ENCODE assay signal across 8 cellular contexts in the genomic region with DNA sequence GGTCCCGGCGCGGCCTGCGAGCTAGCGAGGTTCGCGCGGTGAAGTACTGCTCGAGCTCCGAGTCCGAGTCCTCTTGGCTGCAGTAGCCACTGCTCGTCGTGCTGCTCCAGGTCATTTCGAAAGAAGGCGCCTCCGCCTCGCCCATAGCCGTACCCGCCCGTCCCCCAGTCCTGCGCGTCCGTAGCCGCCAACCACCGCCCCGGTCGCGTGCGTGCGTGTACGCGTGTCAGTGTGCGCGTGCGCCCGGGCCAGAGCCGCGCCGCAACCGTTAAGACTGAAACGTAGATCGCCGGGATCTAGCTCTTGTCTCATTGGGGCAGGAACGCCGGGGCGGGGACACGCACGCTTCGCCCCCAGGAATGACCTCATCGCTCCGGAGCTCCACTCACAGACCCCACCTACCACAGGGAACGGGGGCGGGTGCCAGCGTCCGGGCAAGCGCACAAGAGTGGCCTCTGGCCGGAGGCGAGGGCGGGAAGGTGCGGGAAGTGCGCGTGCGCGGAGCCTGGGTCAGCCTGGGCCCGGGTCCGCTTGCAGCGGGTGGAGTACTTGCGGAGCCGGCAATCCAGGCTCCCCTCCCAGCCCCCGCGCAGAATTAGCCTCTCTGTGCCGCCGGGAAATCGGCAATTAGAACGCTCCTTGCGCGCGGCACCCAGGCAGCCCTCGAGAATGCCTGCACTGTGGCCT. TPM values are rescaled to one million over a fixed set of nuclear protein-coding genes. Genes with fewer than 3 reads are reported as not detected.
DNase-seq lines count a peak whose midpoint lies in the region; TF ChIP-seq lines count a peak whose summit lies in the region.

No MANE protein-coding gene starts in this region.

- H3K9me3 ChIP-seq in HAP-1 (no peaks in the 10 kb centered on the region), MG63 (no peaks in the 10 kb centered on the region), stomach (no peaks in the 10 kb centered on the region)

- TF ChIP-seq EP300 in stomach (IDR thresholded peaks at IDR 0.05), result peak; percentile 10

- no peak for TF ChIP-seq CTCF in neural crest cell (conservative IDR thresholded peaks at IDR 0.05)
- TF ChIP-seq CTCF in stomach (IDR thresholded peaks at IDR 0.05), result no peak

- intact Hi-C loops in stomach (cut with DNase I; ENCODE audit: low total_unique reads), result no loop called here

- peak overlapping the region; percentile 87 for H3K4me3 ChIP-seq in HAP-1
- H3K4me3 ChIP-seq in MG63, result peak overlapping the region; percentile 87
- peak overlapping the region; percentile 63 to 92 (median 68) for H3K4me3 ChIP-seq in stomach

- H3K27ac ChIP-seq in stomach, result peak overlapping the region; percentile 96 to 99 (median 96)

- peak overlapping the region; percentile 99 for H3K27ac Mint-ChIP-seq in neural crest cell (ENCODE audit: unreplicated experiment)

- H3K9me3 Mint-ChIP-seq in neural crest cell, result no peaks in the 10 kb centered on the region

- peak overlapping the region; percentile 96 for H3K4me3 Mint-ChIP-seq in neural crest cell

- peaks cover 24% of the 10 kb centered on the region for H3K4me1 ChIP-seq in HAP-1
- H3K4me1 ChIP-seq in stomach, result peaks cover 66 to 88% (median 80%) of the 10 kb centered on the region in 4 donors

- DNase-seq in G401 (ENCODE audit: low spot score) (peak; percentile 99), HAP-1 (ENCODE audit: low spot score in 2 of 2) (peak; percentile 97 to 100), MG63 (peak; percentile 98), SHP77 (lab: John Stamatoyannopoulos, UW) (peak; percentile 96 to 98), activated gamma-delta T cell (lab: John Stamatoyannopoulos, UW) (peak; percentile 88), fibroblast of the conjunctiva (ENCODE audit: low read depth) (peak; percentile 99), neural crest cell (ENCODE audit: low read depth, low spot score) (peak; percentile 97), stomach (peak; percentile 100)

- WGBS in stomach, 5 donors, result 0 to 2% (median 1%) methylated on average over 29 to 79 of the region's 79 CpGs

- H3K4me1 Mint-ChIP-seq in neural crest cell, result peaks cover 40% of the 10 kb centered on the region

- H3K27me3 ChIP-seq in HAP-1 (ENCODE audit: low read depth), result no peaks in the 10 kb centered on the region
- no peaks in the 10 kb centered on the region for H3K27me3 ChIP-seq in MG63
- no peaks in the 10 kb centered on the region for H3K27me3 ChIP-seq in stomach

- no peaks in the 10 kb centered on the region for H3K36me3 Mint-ChIP-seq in neural crest cell (ENCODE audit: low read depth)

- TF ChIP-seq POLR2A in stomach (IDR thresholded peaks at IDR 0.05), result peak in 2 of 4 donors; percentile 81 to 89

- H3K36me3 ChIP-seq in HAP-1 (replicated peaks), result peaks cover 23% of the 10 kb centered on the region
- peaks cover 24% of the 10 kb centered on the region for H3K36me3 ChIP-seq in MG63
- peaks cover 2 to 12% (median 3%) of the 10 kb centered on the region in 4 donors for H3K36me3 ChIP-seq in stomach

- peaks cover 38% of the 10 kb centered on the region for H3K27me3 Mint-ChIP-seq in neural crest cell (ENCODE audit: low read depth)

- in situ Hi-C loops in G401 (cut with HindIII; ENCODE audit: low sequenced_read_pairs) (no loop called here), HAP-1 (cut with MboI; ENCODE audit: low sequenced_read_pairs) (no loop called here)

RNA-seq across cellular contexts. Expression of gene RASSF1, which starts 3.3 kb away (rescaled TPM):
- total RNA-seq in G401 (2014; rRNA removed; shearing (Covaris generic)), result 23.2 and 31.8 TPM in 2 replicates
- 17.5 and 42.0 TPM in 2 replicates for total RNA-seq in MG63 (2014; rRNA removed; shearing (Covaris generic); ENCODE audit: low replicate concordance)
- total RNA-seq in neural crest cell, result 15.1 and 16.8 TPM in 2 replicates
- 10 to 100 TPM; 16.5 to 33.2 (median 22.6) TPM for total RNA-seq in stomach
- 10 to 100 TPM; 27.8 to 37.3 (median 29.6) TPM for polyA plus RNA-seq in stomach

RNA-seq across cellular contexts. Expression of gene ZMYND10, which starts 8.2 kb away (rescaled TPM):
- 10.1 TPM in 1 of 2 replicates, not detected in the other for total RNA-seq in G401 (2014; rRNA removed; shearing (Covaris generic))
- total RNA-seq in MG63 (2014; rRNA removed; shearing (Covaris generic); ENCODE audit: low replicate concordance), result 0.43 TPM in 1 of 2 replicates, not detected in the other
- total RNA-seq in neural crest cell, result 2.3 and 2.5 TPM in 2 replicates
- 10 to 100 TPM in 1 of 5 donors, under 1 TPM in 3, not detected in 1; 0.87 to 61.4 (median 0.91) TPM for total RNA-seq in stomach
- 1 to 10 TPM in 2 of 3 donors, under 1 TPM in 1; 0.87 to 3.7 (median 1.2) TPM for polyA plus RNA-seq in stomach

RNA-seq across cellular contexts. Expression of gene TUSC2, which starts 9.3 kb away (rescaled TPM):
- 45.0 and 45.4 TPM in 2 replicates for total RNA-seq in G401 (2014; rRNA removed; shearing (Covaris generic))
- total RNA-seq in MG63 (2014; rRNA removed; shearing (Covaris generic); ENCODE audit: low replicate concordance), result 8.0 and 13.5 TPM in 2 replicates
- total RNA-seq in neural crest cell, result 35.0 and 35.5 TPM in 2 replicates
- total RNA-seq in stomach, result 10 to 100 TPM in 3 of 5 donors, 1 to 10 TPM in 1, not detected in 1; 2.3 to 63.4 (median 25.6) TPM
- 10 to 100 TPM; 40.3 to 48.1 (median 46.3) TPM for polyA plus RNA-seq in stomach

RNA-seq across cellular contexts. Expression of gene NPRL2, which starts 13.3 kb away (rescaled TPM):
- 26.7 and 27.3 TPM in 2 replicates for total RNA-seq in G401 (2014; rRNA removed; shearing (Covaris generic))
- total RNA-seq in MG63 (2014; rRNA removed; shearing (Covaris generic); ENCODE audit: low replicate concordance), result 14.3 and 16.0 TPM in 2 replicates
- total RNA-seq in neural crest cell (29.7 and 30.6 TPM in 2 replicates), stomach (10 to 100 TPM in 3 of 5 donors, 1 to 10 TPM in 2; 4.5 to 75.0 (median 13.0) TPM)
- 10 to 100 TPM; 20.8 to 27.6 (median 27.0) TPM for polyA plus RNA-seq in stomach

RNA-seq across cellular contexts. Expression of gene CYB561D2, which starts 13.3 kb away (rescaled TPM):
- total RNA-seq in G401 (2014; rRNA removed; shearing (Covaris generic)), result 18.3 and 31.4 TPM in 2 replicates
- total RNA-seq in MG63 (2014; rRNA removed; shearing (Covaris generic); ENCODE audit: low replicate concordance), result 21.9 and 35.5 TPM in 2 replicates
- 11.7 and 12.8 TPM in 2 replicates for total RNA-seq in neural crest cell
- total RNA-seq in stomach, result 10 to 100 TPM in 2 of 5 donors, 1 to 10 TPM in 2, not detected in 1; 6.1 to 16.3 (median 10.3) TPM
- 10 to 100 TPM; 10.4 to 26.1 (median 17.4) TPM for polyA plus RNA-seq in stomach

Comparison
In these comparisons a context has a peak if more than half of its experiments do, and no peak if none do; other contexts are left out.
1. Peak in every context shown above with its lines: DNase-seq, H3K4me3 ChIP-seq and H3K27ac ChIP-seq.